ENCODE assay signal across 26 cellular contexts in genomic region chr3:188574885-188575284, GRCh38.
A peak's percentile ranks its signal among the peaks of the same experiment; 100 is the strongest.
DNase-seq lines count a peak whose midpoint lies in the region; ATAC-seq and TF ChIP-seq lines count a peak whose summit lies in the region.
"Had no signal": no experiment of that assay in that cellular context is flagged by ENCODE, and none has a peak within 500 bp of the region (broad histone marks: within the 10 kb centered on the region; RNA-seq: fewer than 3 reads in every experiment).

No MANE protein-coding gene starts in this region.

- no peak overlapping the region for H3K27ac Mint-ChIP-seq in neural progenitor cell

- peak overlapping the region; percentile 12; the same call in 1 of the 2 replicates for H3K4me3 ChIP-seq in DOHH2 (ENCODE audit: low read length)
- H3K4me3 ChIP-seq in OCI-LY7 (ENCODE audit: low read depth, low read length, poor library complexity, severe bottlenecking): no peak overlapping the region
- H3K4me3 ChIP-seq in neural progenitor cell: no peak overlapping the region
- H3K4me3 ChIP-seq: adrenal gland, esophagus squamous epithelium, GM12878, lower lobe of right lung, PC-9, testis had no signal

- H3K9me2 ChIP-seq in DOHH2 (replicated peaks; ENCODE audit: control insufficient read depth, low read length) (no peaks in the 10 kb centered on the region), OCI-LY7 (ENCODE audit: insufficient read depth, low read length) (no peaks in the 10 kb centered on the region; the same call in 1 of the 2 replicates)

- no TSS peak for BruUV-seq in OCI-LY7 (replicated peaks; lab: Mats Ljungman, UMichigan)

- intact Hi-C loops in OCI-LY7 (cut with micrococcal nuclease; ENCODE audit: unreplicated experiment): loop anchor here (5.0 kb wide), 1 partner anchor 488 kb away; no protein-coding TSS in a partner anchor

- H3K27me3 ChIP-seq in DOHH2 (ENCODE audit: control insufficient read depth, low read length) (no peaks in the 10 kb centered on the region), neural progenitor cell (no peaks in the 10 kb centered on the region)
- H3K27me3 ChIP-seq: adrenal gland, esophagus squamous epithelium, testis had no signal

- H3F3A ChIP-seq in DOHH2 (ENCODE audit: control insufficient read depth, insufficient read depth) (peaks cover 15% of the 10 kb centered on the region), neural progenitor cell (ENCODE audit: low read depth) (no peaks in the 10 kb centered on the region)

- no peaks in the 10 kb centered on the region for H3K27me3 Mint-ChIP-seq in neural progenitor cell (ENCODE audit: insufficient read depth, low read depth)

- H3K36me3 Mint-ChIP-seq in neural progenitor cell: peaks cover 2% of the 10 kb centered on the region

- H4K20me1 ChIP-seq in DOHH2 (ENCODE audit: control insufficient read depth, insufficient read depth, low read depth, low read length) (no peaks in the 10 kb centered on the region), OCI-LY7 (ENCODE audit: insufficient read depth, low read length) (no peaks in the 10 kb centered on the region), neural progenitor cell (ENCODE audit: low read depth) (peaks cover 8% of the 10 kb centered on the region)

- H3K36me3 ChIP-seq in DOHH2 (ENCODE audit: control insufficient read depth, low read length): peaks cover 38% of the 10 kb centered on the region
- H3K36me3 ChIP-seq in OCI-LY7 (ENCODE audit: insufficient read depth, low read length): no peaks in the 10 kb centered on the region
- H3K36me3 ChIP-seq in neural progenitor cell: no peaks in the 10 kb centered on the region
- H3K36me3 ChIP-seq: adrenal gland, esophagus squamous epithelium, lower lobe of right lung had no signal

- H3K9ac ChIP-seq in neural progenitor cell: no peak overlapping the region

- peaks cover 26% of the 10 kb centered on the region for H3K4me1 Mint-ChIP-seq in neural progenitor cell

- H3K4me2 ChIP-seq in DOHH2 (ENCODE audit: low read length): peak overlapping the region; percentile 58
- peak overlapping the region; percentile 27; the same call in 1 of the 2 replicates for H3K4me2 ChIP-seq in OCI-LY7 (ENCODE audit: low read length)
- H3K4me2 ChIP-seq in neural progenitor cell: peak overlapping the region; percentile 25
- H3K4me2 ChIP-seq: PC-9 had no signal

- ATAC-seq in GM18511 (IDR thresholded peaks at IDR 0.05; ENCODE audit: unreplicated experiment) (no peak), HG03442 (IDR thresholded peaks at IDR 0.05; ENCODE audit: unreplicated experiment) (no peak), GM19324 (IDR thresholded peaks at IDR 0.05; ENCODE audit: low FRiP score, unreplicated experiment) (no peak), HG03520 (IDR thresholded peaks at IDR 0.05; ENCODE audit: unreplicated experiment) (no peak)
- ATAC-seq: activated T-cell treated with anti-CD3 and anti-CD28 coated beads, Interleukin-2, amount 50 U/mL, for 4 hours; GM12878; HCT116; lower lobe of right lung had no signal

- no peak for TF ChIP-seq CTCF in DOHH2 (IDR thresholded peaks at IDR 0.05; ENCODE audit: low read depth, low read length, poor library complexity, severe bottlenecking)
- no peak for TF ChIP-seq CTCF in OCI-LY7 (conservative IDR thresholded peaks at IDR 0.05; ENCODE audit: low read length)
- no peak for TF ChIP-seq CTCF in neural progenitor cell (IDR thresholded peaks at IDR 0.05)

- H3K79me2 ChIP-seq in DOHH2 (ENCODE audit: control insufficient read depth, low read length): peaks cover 5% of the 10 kb centered on the region
- no peaks in the 10 kb centered on the region for H3K79me2 ChIP-seq in OCI-LY7 (ENCODE audit: insufficient read depth, low read depth, low read length)
- no peaks in the 10 kb centered on the region for H3K79me2 ChIP-seq in neural progenitor cell (ENCODE audit: low read depth)

- no peaks in the 10 kb centered on the region for H3K9me3 ChIP-seq in DOHH2 (ENCODE audit: control insufficient read depth, insufficient read depth, low read length)
- 0 out of 2 replicates have a peak, but pooled peaks cover 6% of the 10 kb centered on the region for H3K9me3 ChIP-seq in OCI-LY7 (ENCODE audit: low read length)
- H3K9me3 ChIP-seq in neural progenitor cell (ENCODE audit: low read depth): no peaks in the 10 kb centered on the region
- H3K9me3 ChIP-seq: adrenal gland, esophagus squamous epithelium, lower lobe of right lung, testis had no signal

- no peak overlapping the region for H3K4me3 Mint-ChIP-seq in neural progenitor cell
- H3K4me3 Mint-ChIP-seq: activated T-cell treated with anti-CD3 and anti-CD28 coated beads, Interleukin-2, amount 50 U/mL, for 4 hours had no signal

- CTCF ChIA-PET in OCI-LY7 (lab: Charles Lee; ENCODE audit: unreplicated experiment): interaction anchor here (0.5 kb wide), 1 partner anchor 239 kb away, joined by 3 read pairs; no protein-coding TSS in a partner anchor

- POLR2A ChIA-PET in OCI-LY7 (lab: Charles Lee): interaction anchor here (0.7 to 2.0 kb wide), 3 partner anchors 9 to 13 kb away, joined by 3 to 8 read pairs (median 4); no protein-coding TSS in a partner anchor

- no peak for DNase-seq in OCI-LY7 (ENCODE audit: low spot score)
- DNase-seq in dedifferentiated amniotic fluid mesenchymal stem cell (ENCODE audit: extremely low spot score): peak; percentile 58
- DNase-seq in neural progenitor cell (ENCODE audit: low spot score): no peak
- DNase-seq: activated CD4-positive, alpha-beta T cell treated with anti-CD3 and anti-CD28 coated beads for 48 hours; activated T-cell treated with anti-CD3 and anti-CD28 coated beads, Interleukin-2, amount 50 U/mL, for 4 hours; adrenal gland; DND-41; effector memory CD4-positive, alpha-beta T cell; esophagus squamous epithelium; islet precursor cell; lower lobe of right lung; NCI-H1092 treated with DMSO at 0.1 percent for 48 hours; NCI-H2029; NCI-H446; PC-9; stimulated activated CD4-positive, alpha-beta T cell treated with anti-CD3 and anti-CD28 coated beads, Interleukin-4, amount 100 ng/mL, for 1 hour; stimulated activated naive CD4-positive, alpha-beta T cell; testis had no signal

- H3K27ac ChIP-seq in DOHH2 (ENCODE audit: low read depth, low read length) (peak overlapping the region; percentile 46; the same call in 1 of the 2 replicates), OCI-LY7 (ENCODE audit: low read depth, low read length, poor library complexity, severe bottlenecking) (no peak overlapping the region), neural progenitor cell (no peak overlapping the region)
- H3K27ac ChIP-seq: adrenal gland, C4-2B, lower lobe of right lung, PC-9, testis had no signal

- H3K9me3 Mint-ChIP-seq in neural progenitor cell: no peaks in the 10 kb centered on the region
- H3K9me3 Mint-ChIP-seq: activated T-cell treated with anti-CD3 and anti-CD28 coated beads, Interleukin-2, amount 50 U/mL, for 4 hours had no signal

- H2AFZ ChIP-seq in OCI-LY7 (ENCODE audit: low read length) (no peak overlapping the region), neural progenitor cell (replicated peaks) (no peak overlapping the region)
- H2AFZ ChIP-seq: PC-9 had no signal

- peaks cover 74% of the 10 kb centered on the region for H3K4me1 ChIP-seq in DOHH2 (ENCODE audit: control insufficient read depth, low read length)
- H3K4me1 ChIP-seq in OCI-LY7 (ENCODE audit: insufficient read depth, low read length, poor library complexity, severe bottlenecking): peaks cover 37% of the 10 kb centered on the region
- peaks cover 37% of the 10 kb centered on the region for H3K4me1 ChIP-seq in neural progenitor cell
